Comparison of ENCODE assay signal across 8 cellular contexts in the genomic region with DNA sequence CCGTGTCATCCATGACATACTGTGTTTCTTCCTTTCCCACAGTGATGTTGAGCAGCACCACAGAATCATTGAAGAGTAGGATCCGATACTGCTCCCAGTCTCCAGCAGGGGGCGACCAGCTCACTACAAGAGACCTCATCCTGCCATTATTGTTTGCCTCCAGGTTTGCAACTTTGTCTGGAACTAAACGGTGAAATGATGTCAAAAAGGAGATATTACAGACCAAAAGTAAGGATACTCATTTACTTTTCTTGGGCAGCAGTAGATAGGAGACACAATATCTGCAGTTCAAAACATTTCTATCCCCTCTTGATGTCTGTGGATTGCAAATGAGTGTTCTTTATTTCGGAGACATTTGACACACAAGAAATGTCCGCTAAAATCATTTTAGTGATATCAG. TPM values are rescaled to one million over a fixed set of nuclear protein-coding genes. Genes with fewer than 3 reads are reported as not detected.
A peak's percentile ranks its signal among the peaks of the same experiment; 100 is the strongest.
DNase-seq lines count a peak whose midpoint lies in the region; ATAC-seq and TF ChIP-seq lines count a peak whose summit lies in the region.

No MANE protein-coding gene starts in this region.

- TF ChIP-seq CTCF in AG09319 (IDR thresholded peaks at IDR 0.05; ENCODE audit: low read depth, low read length), result peak; percentile 98

- no peak overlapping the region for H3K4me3 Mint-ChIP-seq in effector memory CD8-positive, alpha-beta T cell

- peaks cover 0 to 3% of the 10 kb centered on the region in 2 donors for H3K4me1 Mint-ChIP-seq in effector memory CD8-positive, alpha-beta T cell (ENCODE audit: low read depth in 2 of 2)

- H3K27me3 Mint-ChIP-seq in effector memory CD8-positive, alpha-beta T cell, result peaks cover 11 to 27% of the 10 kb centered on the region in 2 donors

- H3K9me3 Mint-ChIP-seq in effector memory CD8-positive, alpha-beta T cell, result no peaks in the 10 kb centered on the region

- DNase-seq in AG09319 (ENCODE audit: extremely low read depth, low read depth) (peak; percentile 54), NCI-H2196 (lab: John Stamatoyannopoulos, UW; ENCODE audit: unreplicated experiment) (peak; percentile 32), mesenteric fat pad (ENCODE audit: low spot score) (peak; percentile 89)
- peak; percentile 17 to 26 for DNase-seq in activated CD4-positive, alpha-beta T cell treated with anti-CD3 and anti-CD28 coated beads, Interleukin-2, amount 50 U/mL, for 4 hours
- DNase-seq in effector memory CD8-positive, alpha-beta T cell, result peak; percentile 17 to 41 (median 24)
- peak; percentile 8 for DNase-seq in stimulated activated CD8-positive, alpha-beta memory T cell treated with anti-CD3 and anti-CD28 coated beads, Interleukin-4, amount 100 ng/mL, for 4 hours (ENCODE audit: low read depth in 2 of 2, low spot score in 1 of 2)

- ATAC-seq in GM18861 (IDR thresholded peaks at IDR 0.05; ENCODE audit: unreplicated experiment) (peak; percentile 92), HG03108 (IDR thresholded peaks at IDR 0.05; ENCODE audit: unreplicated experiment) (peak; percentile 70)
- peak; percentile 49 for ATAC-seq in effector memory CD8-positive, alpha-beta T cell (replicated peaks)

- no peaks in the 10 kb centered on the region for H3K36me3 Mint-ChIP-seq in effector memory CD8-positive, alpha-beta T cell (ENCODE audit: insufficient read depth)

- no peak overlapping the region for H3K27ac Mint-ChIP-seq in effector memory CD8-positive, alpha-beta T cell

RNA-seq across cellular contexts. Expression of a gene that starts 47.2 kb away (rescaled TPM):
- 64.7 TPM for total RNA-seq in mesenteric fat pad

Comparison
In these comparisons a context has a peak if more than half of its experiments do, and no peak if none do; other contexts are left out.
1. Peak in every context shown above with its lines: DNase-seq and ATAC-seq.
2. DNase-seq: peak in every context shown above with its lines; median percentile 89 in mesenteric fat pad; 54 in AG09319; 32 in NCI-H2196; 24 in effector memory CD8-positive, alpha-beta T cell; 22 in activated CD4-positive, alpha-beta T cell treated with anti-CD3 and anti-CD28 coated beads, Interleukin-2, amount 50 U/mL, for 4 hours; 8 in stimulated activated CD8-positive, alpha-beta memory T cell treated with anti-CD3 and anti-CD28 coated beads, Interleukin-4, amount 100 ng/mL, for 4 hours.